8 cellular contexts compared by ENCODE assay signal in the genomic region with DNA sequence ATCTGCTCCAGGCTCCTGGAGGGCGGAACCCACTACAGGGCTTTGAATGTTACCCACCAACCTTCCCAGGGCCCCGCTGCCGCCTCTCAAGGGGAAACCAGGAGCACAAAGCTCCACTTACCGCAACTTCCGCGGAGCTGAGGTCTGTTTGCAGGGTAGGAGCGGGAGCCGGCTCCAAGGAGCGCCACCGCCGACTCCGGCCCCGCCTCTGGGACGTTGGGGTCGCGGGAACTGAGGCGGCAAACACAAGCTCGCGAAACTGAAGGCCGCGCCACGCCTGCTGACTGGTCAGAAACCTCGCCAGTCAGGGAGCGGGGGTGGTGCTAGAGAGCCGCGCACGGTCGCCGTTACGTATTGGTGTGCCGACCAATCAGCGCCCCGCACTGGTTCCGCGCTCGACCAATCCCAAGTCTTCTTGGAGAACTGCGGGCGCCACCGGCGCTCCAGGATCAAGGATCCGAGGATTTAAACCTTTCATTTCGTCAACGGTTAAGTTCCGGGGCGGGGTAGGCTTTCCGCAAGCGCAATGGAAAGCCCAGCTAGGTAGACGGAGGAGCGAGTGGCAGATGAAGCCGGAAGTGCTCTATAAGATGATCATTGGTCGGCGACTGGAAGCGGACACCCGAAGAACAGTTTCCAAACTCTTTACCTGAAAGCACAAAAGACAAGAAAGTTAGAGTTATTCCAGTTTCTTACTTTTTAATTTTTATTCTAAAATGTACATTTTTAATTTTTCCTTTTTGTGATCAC. TPM values are rescaled to one million over a fixed set of nuclear protein-coding genes. Genes with fewer than 3 reads are reported as not detected.
DNase-seq lines count a peak whose midpoint lies in the region; ATAC-seq, FAIRE-seq and TF ChIP-seq lines count a peak whose summit lies in the region.

A gene (minus strand): TSS at position 233 of the 750 bp plus-strand sequence. CDS start 3,828 bp downstream, outside the sequence.

- H3K4me3 ChIP-seq in esophagus squamous epithelium = peak within 1 kb of the TSS; percentile 60 to 87 (median 76)

- H3K27me3 Mint-ChIP-seq in activated T-cell treated with anti-CD3 and anti-CD28 coated beads, Interleukin-2, amount 50 U/mL, for 72 hours (ENCODE audit: low read depth) = no peaks in the 10 kb centered on the region

- H3K27ac ChIP-seq in KOPT-K1 (ENCODE audit: low read depth, low read length, poor library complexity, severe bottlenecking) (peak within 1 kb of the TSS; percentile 91), esophagus squamous epithelium (peak within 1 kb of the TSS; percentile 84 to 92 (median 88))

- H3K4me3 Mint-ChIP-seq in activated T-cell treated with anti-CD3 and anti-CD28 coated beads, Interleukin-2, amount 50 U/mL, for 72 hours = peak within 1 kb of the TSS; percentile 92 to 93

- TF ChIP-seq CTCF in esophagus squamous epithelium (IDR thresholded peaks at IDR 0.05) = peak in 1 of 6 experiments; percentile 5

- ATAC-seq in GM21786 (IDR thresholded peaks at IDR 0.05; ENCODE audit: unreplicated experiment) = peak; percentile 97
- ATAC-seq in activated T-cell treated with anti-CD3 and anti-CD28 coated beads, Interleukin-2, amount 50 U/mL, for 72 hours (replicated peaks in 1 of 2) = peak; percentile 98

- peaks cover 0 to 12% (median 10%) of the 10 kb centered on the region in 3 donors for H3K4me1 ChIP-seq in esophagus squamous epithelium

- peak; percentile 96 for FAIRE-seq in RCC 7860 (lab: Jason Lieb, UNC)

- H3K27ac Mint-ChIP-seq in activated T-cell treated with anti-CD3 and anti-CD28 coated beads, Interleukin-2, amount 50 U/mL, for 72 hours = peak within 1 kb of the TSS; percentile 95

- WGBS in esophagus squamous epithelium, 2 donors = 0 to 2% methylated on average over 25 to 34 of the region's 54 CpGs

- H3K9me3 ChIP-seq in KOPT-K1 (ENCODE audit: insufficient read depth, low read length, poor library complexity, severe bottlenecking) = no peaks in the 10 kb centered on the region
- H3K9me3 ChIP-seq in esophagus squamous epithelium = no peaks in the 10 kb centered on the region

- H3K4me1 Mint-ChIP-seq in activated T-cell treated with anti-CD3 and anti-CD28 coated beads, Interleukin-2, amount 50 U/mL, for 72 hours (ENCODE audit: low read depth) = peaks cover 17% of the 10 kb centered on the region

- H3K9me3 Mint-ChIP-seq in activated T-cell treated with anti-CD3 and anti-CD28 coated beads, Interleukin-2, amount 50 U/mL, for 72 hours = no peaks in the 10 kb centered on the region

- intact Hi-C loops in esophagus squamous epithelium (cut with DNase I) = no loop called here

- DNase-seq in DMS79 (lab: John Stamatoyannopoulos, UW) (peak; percentile 99), RCC 7860 (ENCODE audit: low spot score) (peak; percentile 99), esophagus squamous epithelium (lab: John Stamatoyannopoulos, UW) (peak; percentile 88), myocyte (ENCODE audit: low read depth) (peak; percentile 99)
- peak; percentile 97 to 99 for DNase-seq in activated T-cell treated with anti-CD3 and anti-CD28 coated beads, Interleukin-2, amount 50 U/mL, for 72 hours
- DNase-seq in stimulated activated CD8-positive, alpha-beta memory T cell treated with anti-CD3 and anti-CD28 coated beads, Interleukin-7, amount 100 ng/mL, for 48 hours (ENCODE audit: extremely low read depth in 1 of 2, low read depth in 1 of 2) = peak; percentile 97 to 98

- peak in 2 of 4 donors; percentile 38 to 40 for TF ChIP-seq POLR2A in esophagus squamous epithelium (IDR thresholded peaks at IDR 0.05)

- H3K36me3 ChIP-seq in KOPT-K1 (ENCODE audit: insufficient read depth, low read length) (peaks cover 35% of the 10 kb centered on the region), esophagus squamous epithelium (peaks cover 0 to 8% (median 0%) of the 10 kb centered on the region in 3 donors)

- peaks cover 6 to 21% of the 10 kb centered on the region in 2 donors for H3K36me3 Mint-ChIP-seq in activated T-cell treated with anti-CD3 and anti-CD28 coated beads, Interleukin-2, amount 50 U/mL, for 72 hours (ENCODE audit: insufficient read depth in 2 of 2)

- H3K27me3 ChIP-seq in esophagus squamous epithelium = no peaks in the 10 kb centered on the region

RNA-seq across cellular contexts. Expression of the gene that starts here (rescaled TPM):
- 10 to 100 TPM; 26.8 to 32.2 TPM for total RNA-seq in activated T-cell treated with anti-CD3 and anti-CD28 coated beads, Interleukin-2, amount 50 U/mL, for 72 hours
- total RNA-seq in esophagus squamous epithelium (10 to 100 TPM in 1 of 4 donors, 1 to 10 TPM in 3; 4.2 to 15.1 (median 6.8) TPM), myocyte (0.99 and 1.4 TPM in 2 replicates)
- 0.81 TPM for polyA plus RNA-seq in myocyte (2012)

Comparison
In these comparisons a context has a peak if more than half of its experiments do, and no peak if none do; other contexts are left out.
1. Peak in every context shown above with its lines: DNase-seq, ATAC-seq, H3K4me3 ChIP-seq and H3K27ac ChIP-seq.